30 cellular contexts compared by ENCODE assay signal in genomic region chr13:31517599-31517998, GRCh38.
"Had no signal": no experiment of that assay in that cellular context is flagged by ENCODE, and none has a peak within 500 bp of the region (broad histone marks: within the 10 kb centered on the region; RNA-seq: fewer than 3 reads in every experiment).

No MANE protein-coding gene starts in this region.

- H3K4me1 Mint-ChIP-seq: naive thymus-derived CD8-positive, alpha-beta T cell; neural crest cell; stimulated activated effector memory CD8-positive, alpha-beta T cell treated with anti-CD3 and anti-CD28 coated beads, Interleukin-12 subunit alpha, Interleukin-12 subunit beta, amount 100 ng/mL, for 72 hours; stimulated activated naive B cell treated with anti-CD40 and anti-IgM and Interleukin-4, amounts not matched to agents 10 μg/mL and 1 μg/mL and 100 μg/mL, for 72 hours had no signal

- FAIRE-seq: small intestine had no signal

- H3K9me3 ChIP-seq: neutrophil, ovary, psoas muscle, right lobe of liver, sigmoid colon, stomach, thoracic aorta, thyroid gland, tibial nerve, upper lobe of right lung, uterus had no signal

- H3K9me3 Mint-ChIP-seq: natural killer cell treated with Interleukin-12 subunit alpha and Interleukin-12 subunit beta and Interleukin-15 and Interleukin-18, amount 100 ng/mL, for 72 hours; nephron progenitor cell; neural crest cell; stimulated activated naive B cell treated with anti-CD40 and anti-IgM and Interleukin-4, amounts not matched to agents 10 μg/mL and 1 μg/mL and 100 μg/mL, for 72 hours; stimulated activated naive CD8-positive, alpha-beta T cell treated with anti-CD3 and anti-CD28 coated beads, Interleukin-15, Interleukin-2, amounts not matched to agents 100 ng/mL and 50 ng/mL, for 24 hours had no signal

- H3K27ac ChIP-seq: neutrophil, ovary, parathyroid adenoma, psoas muscle, right lobe of liver, sigmoid colon, stomach, thoracic aorta, thyroid gland, tibial nerve, upper lobe of right lung had no signal

- H3K4me3 Mint-ChIP-seq: naive thymus-derived CD8-positive, alpha-beta T cell; natural killer cell treated with Interleukin-12 subunit alpha and Interleukin-12 subunit beta and Interleukin-15 and Interleukin-18, amount 100 ng/mL, for 72 hours; nephron progenitor cell; neural crest cell; stimulated activated effector memory CD8-positive, alpha-beta T cell treated with anti-CD3 and anti-CD28 coated beads, Interleukin-12 subunit alpha, Interleukin-12 subunit beta, amount 100 ng/mL, for 72 hours; stimulated activated naive B cell treated with anti-CD40 and anti-IgM and Interleukin-4, amounts not matched to agents 10 μg/mL and 1 μg/mL and 100 μg/mL, for 72 hours; stimulated activated naive CD8-positive, alpha-beta T cell treated with anti-CD3 and anti-CD28 coated beads, Interleukin-15, Interleukin-2, amounts not matched to agents 100 ng/mL and 50 ng/mL, for 24 hours had no signal

- ATAC-seq: naive thymus-derived CD8-positive, alpha-beta T cell; natural killer cell treated with Interleukin-12 subunit alpha and Interleukin-12 subunit beta and Interleukin-15 and Interleukin-18, amount 100 ng/mL, for 72 hours; psoas muscle; right cardiac atrium; right lobe of liver; stimulated activated effector memory CD8-positive, alpha-beta T cell treated with anti-CD3 and anti-CD28 coated beads, Interleukin-12 subunit alpha, Interleukin-12 subunit beta, amount 100 ng/mL, for 72 hours; stimulated activated naive B cell treated with anti-CD40 and anti-IgM and Interleukin-4, amounts not matched to agents 10 μg/mL and 1 μg/mL and 100 μg/mL, for 72 hours; upper lobe of right lung had no signal

- H3K4me1 ChIP-seq: psoas muscle, right lobe of liver, stomach, thyroid gland, upper lobe of right lung, uterus had no signal

- H3K36me3 ChIP-seq: neutrophil, ovary, right lobe of liver, sigmoid colon, stomach, thoracic aorta, thyroid gland, tibial nerve, upper lobe of right lung, uterus had no signal

- H3K4me3 ChIP-seq: ovary, psoas muscle, right lobe of liver, sigmoid colon, stomach, thoracic aorta, thyroid gland, tibial nerve, upper lobe of right lung, uterus had no signal

- H3K27me3 ChIP-seq: ovary, sigmoid colon, stomach, thyroid gland, tibial nerve, upper lobe of right lung, uterus had no signal

- H3K36me3 Mint-ChIP-seq: naive thymus-derived CD8-positive, alpha-beta T cell; natural killer cell treated with Interleukin-12 subunit alpha and Interleukin-12 subunit beta and Interleukin-15 and Interleukin-18, amount 100 ng/mL, for 72 hours; stimulated activated effector memory CD8-positive, alpha-beta T cell treated with anti-CD3 and anti-CD28 coated beads, Interleukin-12 subunit alpha, Interleukin-12 subunit beta, amount 100 ng/mL, for 72 hours; stimulated activated naive B cell treated with anti-CD40 and anti-IgM and Interleukin-4, amounts not matched to agents 10 μg/mL and 1 μg/mL and 100 μg/mL, for 72 hours had no signal

- H3K27me3 Mint-ChIP-seq: stimulated activated naive B cell treated with anti-CD40 and anti-IgM and Interleukin-4, amounts not matched to agents 10 μg/mL and 1 μg/mL and 100 μg/mL, for 72 hours; stimulated activated naive CD8-positive, alpha-beta T cell treated with anti-CD3 and anti-CD28 coated beads, Interleukin-15, Interleukin-2, amounts not matched to agents 100 ng/mL and 50 ng/mL, for 24 hours had no signal

- H3K9ac ChIP-seq: parathyroid adenoma had no signal

- DNase-seq: naive thymus-derived CD8-positive, alpha-beta T cell; nephron progenitor cell; nucleus accumbens; ovary; posterior cingulate gyrus; psoas muscle; right cardiac atrium; right lobe of liver; sigmoid colon; small intestine; stimulated activated CD4-positive, alpha-beta T cell treated with anti-CD3 and anti-CD28 coated beads, Interleukin-15, amount 100 ng/mL, for 24 hours; stimulated activated CD4-positive, alpha-beta T cell treated with anti-CD3 and anti-CD28 coated beads, Interleukin-2, amount 100 ng/mL, for 24 hours; stimulated activated CD4-positive, alpha-beta T cell treated with anti-CD3 and anti-CD28 coated beads, Interleukin-2, amount 100 ng/mL, for 48 hours; stimulated activated CD4-positive, alpha-beta T cell treated with anti-CD3 and anti-CD28 coated beads, Interleukin-4, amount 100 ng/mL, for 24 hours; stimulated activated naive B cell treated with anti-CD40 and anti-IgM and Interleukin-4, amounts not matched to agents 10 μg/mL and 1 μg/mL and 100 μg/mL, for 72 hours; stimulated activated naive CD4-positive, alpha-beta T cell treated with Interleukin-2 at 50 U/mL for 16 hours; stomach; thyroid gland; trophoblast cell; upper lobe of right lung; uterus had no signal

- H3K27ac Mint-ChIP-seq: naive thymus-derived CD8-positive, alpha-beta T cell; natural killer cell treated with Interleukin-12 subunit alpha and Interleukin-12 subunit beta and Interleukin-15 and Interleukin-18, amount 100 ng/mL, for 72 hours; nephron progenitor cell; progenitor cell of endocrine pancreas; stimulated activated effector memory CD8-positive, alpha-beta T cell treated with anti-CD3 and anti-CD28 coated beads, Interleukin-12 subunit alpha, Interleukin-12 subunit beta, amount 100 ng/mL, for 72 hours; stimulated activated naive B cell treated with anti-CD40 and anti-IgM and Interleukin-4, amounts not matched to agents 10 μg/mL and 1 μg/mL and 100 μg/mL, for 72 hours; stimulated activated naive CD8-positive, alpha-beta T cell treated with anti-CD3 and anti-CD28 coated beads, Interleukin-15, Interleukin-2, amounts not matched to agents 100 ng/mL and 50 ng/mL, for 24 hours had no signal
